ENCODE assay signal across 8 cellular contexts in the genomic region with DNA sequence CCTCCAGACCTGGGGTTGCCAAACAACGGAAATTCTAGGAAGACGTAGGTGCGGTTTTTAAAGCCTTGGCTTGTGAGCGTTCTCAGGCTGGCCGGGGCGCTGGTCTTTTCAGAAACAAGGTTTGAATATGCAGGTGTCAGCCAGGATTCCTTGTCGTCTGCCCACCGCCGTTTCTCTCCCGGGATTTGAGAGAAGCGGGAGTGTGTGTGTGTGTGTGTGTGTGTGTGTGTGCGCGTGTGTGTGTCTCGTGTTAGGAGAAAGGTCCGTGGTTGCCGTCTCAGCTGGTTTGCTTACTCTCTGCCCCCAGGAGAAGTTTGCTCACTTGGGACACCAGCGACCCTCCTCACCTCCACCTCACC. TPM values are rescaled to one million over a fixed set of nuclear protein-coding genes. Genes with fewer than 3 reads are reported as not detected.
DNase-seq lines count a peak whose midpoint lies in the region; ATAC-seq, FAIRE-seq and TF ChIP-seq lines count a peak whose summit lies in the region.

No MANE protein-coding gene starts in this region.

- no peak for FAIRE-seq in H54 (lab: Jason Lieb, UNC)

- no peaks in the 10 kb centered on the region for H3K36me3 Mint-ChIP-seq in CD4-positive, CD25-positive, alpha-beta regulatory T cell
- H3K36me3 Mint-ChIP-seq in MCF 10A (ENCODE audit: insufficient read depth, unreplicated experiment), result peaks cover 6% of the 10 kb centered on the region
- H3K36me3 Mint-ChIP-seq in naive thymus-derived CD4-positive, alpha-beta T cell, result peaks cover 2 to 6% (median 5%) of the 10 kb centered on the region in 5 donors

- TF ChIP-seq CTCF in MCF 10A (IDR thresholded peaks at IDR 0.05; ENCODE audit: unreplicated experiment), result no peak

- peaks cover 48% of the 10 kb centered on the region for H3K4me1 ChIP-seq in CD4-positive, CD25-positive, alpha-beta regulatory T cell (ENCODE audit: control insufficient read depth, insufficient read depth, low read length, poor library complexity, severe bottlenecking)
- H3K4me1 ChIP-seq in HUES48 (ENCODE audit: control insufficient read depth, insufficient read depth, low read length), result peaks cover 73% of the 10 kb centered on the region
- H3K4me1 ChIP-seq in naive thymus-derived CD4-positive, alpha-beta T cell (ENCODE audit: control insufficient read depth in 2 of 2, insufficient read depth in 2 of 2, low read length in 2 of 2), result peaks cover 3 to 15% of the 10 kb centered on the region in 2 donors

- CTCF ChIA-PET in MCF 10A (lab: Yijun Ruan, JAX), result no interaction called here
- CTCF ChIA-PET in naive thymus-derived CD4-positive, alpha-beta T cell (lab: Charles Lee), result no interaction called here

- H3K27me3 Mint-ChIP-seq in CD4-positive, CD25-positive, alpha-beta regulatory T cell, result peaks cover 92% of the 10 kb centered on the region
- H3K27me3 Mint-ChIP-seq in MCF 10A (ENCODE audit: insufficient read depth, unreplicated experiment), result peaks cover 61% of the 10 kb centered on the region
- H3K27me3 Mint-ChIP-seq in naive thymus-derived CD4-positive, alpha-beta T cell, result peaks cover 78 to 91% (median 84%) of the 10 kb centered on the region in 5 donors

- intact Hi-C loops in MCF 10A (cut with micrococcal nuclease), result no loop called here
- intact Hi-C loops in naive thymus-derived CD4-positive, alpha-beta T cell (cut with micrococcal nuclease), result loop anchor here in 1 of 2 donors (5.0 to 10.0 kb wide), 3 partner anchors 82 to 1838 kb away; a partner anchor contains a TSS

- H3K27ac ChIP-seq in CD4-positive, CD25-positive, alpha-beta regulatory T cell (ENCODE audit: insufficient read depth, low read length, poor library complexity, severe bottlenecking), result no peak overlapping the region
- H3K27ac ChIP-seq in HUES48 (ENCODE audit: low read depth, low read length), result no peak overlapping the region
- H3K27ac ChIP-seq in naive thymus-derived CD4-positive, alpha-beta T cell (ENCODE audit: low read depth, low read length), result no peak overlapping the region

- H3K9ac ChIP-seq in HUES48 (ENCODE audit: low read depth, low read length), result no peak overlapping the region

- H3K27me3 ChIP-seq in CD4-positive, CD25-positive, alpha-beta regulatory T cell (ENCODE audit: control insufficient read depth, insufficient read depth, low read length), result peaks cover 43% of the 10 kb centered on the region
- H3K27me3 ChIP-seq in HUES48 (ENCODE audit: control insufficient read depth, insufficient read depth, low read length), result peaks cover 93% of the 10 kb centered on the region
- H3K27me3 ChIP-seq in naive thymus-derived CD4-positive, alpha-beta T cell (ENCODE audit: control insufficient read depth in 2 of 2, insufficient read depth in 2 of 2, low read length in 2 of 2), result peaks cover 8 to 40% of the 10 kb centered on the region in 2 donors

- H3K4me1 Mint-ChIP-seq in CD4-positive, CD25-positive, alpha-beta regulatory T cell, result peaks cover 7 to 61% (median 27%) of the 10 kb centered on the region in 4 donors
- H3K4me1 Mint-ChIP-seq in MCF 10A (ENCODE audit: insufficient read depth, unreplicated experiment), result peaks cover 13% of the 10 kb centered on the region
- H3K4me1 Mint-ChIP-seq in naive thymus-derived CD4-positive, alpha-beta T cell, result peaks cover 26 to 64% (median 44%) of the 10 kb centered on the region in 7 donors

- peak overlapping the region; percentile 71 to 81 (median 79) for H3K4me3 Mint-ChIP-seq in CD4-positive, CD25-positive, alpha-beta regulatory T cell
- peak overlapping the region; percentile 78 for H3K4me3 Mint-ChIP-seq in MCF 10A (ENCODE audit: unreplicated experiment)
- peak overlapping the region in 9 of 10 donors; percentile 59 to 84 (median 69) for H3K4me3 Mint-ChIP-seq in naive thymus-derived CD4-positive, alpha-beta T cell

- H3K27ac Mint-ChIP-seq in CD4-positive, CD25-positive, alpha-beta regulatory T cell, result no peak overlapping the region
- H3K27ac Mint-ChIP-seq in MCF 10A (ENCODE audit: low read depth, unreplicated experiment), result no peak overlapping the region
- peak overlapping the region in 3 of 9 donors; percentile 8 to 54 (median 32) for H3K27ac Mint-ChIP-seq in naive thymus-derived CD4-positive, alpha-beta T cell

- H3K9me3 ChIP-seq in CD4-positive, CD25-positive, alpha-beta regulatory T cell (ENCODE audit: control insufficient read depth in 2 of 2, low read length in 2 of 2), result peaks cover 6 to 16% of the 10 kb centered on the region in 2 experiments
- no peaks in the 10 kb centered on the region for H3K9me3 ChIP-seq in HUES48 (ENCODE audit: control insufficient read depth, insufficient read depth, low read length)
- H3K9me3 ChIP-seq in naive thymus-derived CD4-positive, alpha-beta T cell (ENCODE audit: control insufficient read depth in 2 of 3, low read length in 3 of 3), result peaks cover 0 to 13% (median 0%) of the 10 kb centered on the region in 3 experiments

- H3K36me3 ChIP-seq in CD4-positive, CD25-positive, alpha-beta regulatory T cell (ENCODE audit: control insufficient read depth, insufficient read depth, low read length), result no peaks in the 10 kb centered on the region
- H3K36me3 ChIP-seq in HUES48 (ENCODE audit: control insufficient read depth, insufficient read depth, low read length), result no peaks in the 10 kb centered on the region
- no peaks in the 10 kb centered on the region for H3K36me3 ChIP-seq in naive thymus-derived CD4-positive, alpha-beta T cell (ENCODE audit: control insufficient read depth in 2 of 3, insufficient read depth in 3 of 3, low read length in 3 of 3)

- BruUV-seq in MCF 10A (replicated peaks; lab: Mats Ljungman, UMichigan), result no TSS peak

- no peak for TF ChIP-seq POLR2A in H54 (IDR thresholded peaks at IDR 0.05; ENCODE audit: low read depth, low read length)

- H3K9me3 Mint-ChIP-seq in CD4-positive, CD25-positive, alpha-beta regulatory T cell, result peaks cover 0 to 22% (median 5%) of the 10 kb centered on the region in 7 donors
- peaks cover 8% of the 10 kb centered on the region for H3K9me3 Mint-ChIP-seq in MCF 10A (ENCODE audit: unreplicated experiment)
- H3K9me3 Mint-ChIP-seq in naive thymus-derived CD4-positive, alpha-beta T cell, result peaks cover 0 to 50% (median 18%) of the 10 kb centered on the region in 11 donors

- H3K4me3 ChIP-seq in CD4-positive, CD25-positive, alpha-beta regulatory T cell (ENCODE audit: low read depth, low read length), result no peak overlapping the region
- H3K4me3 ChIP-seq in HUES48 (ENCODE audit: low read depth, low read length), result peak overlapping the region; percentile 76
- no peak overlapping the region for H3K4me3 ChIP-seq in naive thymus-derived CD4-positive, alpha-beta T cell (ENCODE audit: low read length)

- ATAC-seq in CD4-positive, CD25-positive, alpha-beta regulatory T cell (ENCODE audit: low read depth in 2 of 2), result no peak
- ATAC-seq in naive thymus-derived CD4-positive, alpha-beta T cell, result no peak
- ATAC-seq in GM18873 (IDR thresholded peaks at IDR 0.05; ENCODE audit: low FRiP score, unreplicated experiment) (no peak), GM21717 (IDR thresholded peaks at IDR 0.05; ENCODE audit: unreplicated experiment) (no peak), GM18867 (IDR thresholded peaks at IDR 0.05; ENCODE audit: unreplicated experiment) (no peak)

- DNase-seq in CD4-positive, CD25-positive, alpha-beta regulatory T cell, result no peak
- no peak for DNase-seq in MCF 10A (ENCODE audit: unreplicated experiment)
- DNase-seq in naive thymus-derived CD4-positive, alpha-beta T cell, result no peak
- DNase-seq in H54 (ENCODE audit: insufficient read length, low spot score), result no peak

- POLR2A ChIA-PET in MCF 10A (lab: Yijun Ruan, JAX), result no interaction called here
- POLR2A ChIA-PET in naive thymus-derived CD4-positive, alpha-beta T cell (lab: Charles Lee), result no interaction called here

RNA-seq across cellular contexts. Expression of a gene that starts 1.0 kb away (rescaled TPM):
- total RNA-seq in CD4-positive, CD25-positive, alpha-beta regulatory T cell, result not detected
- not detected for polyA plus RNA-seq in CD4-positive, CD25-positive, alpha-beta regulatory T cell
- 0.49 and 0.89 TPM in 2 replicates for total RNA-seq in MCF 10A (2022)
- total RNA-seq in naive thymus-derived CD4-positive, alpha-beta T cell, result not detected
- polyA plus RNA-seq in naive thymus-derived CD4-positive, alpha-beta T cell, result not detected
